12 cellular contexts compared by ENCODE assay signal in genomic region chr19:44722131-44723121, GRCh38. TPM values are rescaled to one million over a fixed set of nuclear protein-coding genes. Genes with fewer than 3 reads are reported as not detected.
DNase-seq lines count a peak whose midpoint lies in the region; ATAC-seq and TF ChIP-seq lines count a peak whose summit lies in the region.
"Had no signal": no experiment of that assay in that cellular context is flagged by ENCODE, and none has a peak within 500 bp of the region (broad histone marks: within the 10 kb centered on the region; RNA-seq: fewer than 3 reads in every experiment).

No MANE protein-coding gene starts in this region.

- peaks cover 5% of the 10 kb centered on the region for H3K27me3 Mint-ChIP-seq in endodermal cell (ENCODE audit: insufficient read depth)

- POLR2A ChIA-PET in RWPE1 (lab: Yijun Ruan, JAX; ENCODE audit: low non-redundant PET): no interaction called here

- peaks cover 6% of the 10 kb centered on the region for H3K4me1 Mint-ChIP-seq in endodermal cell

- no peak overlapping the region for H3K9ac ChIP-seq in endodermal cell (ENCODE audit: extremely low read depth, low read length, poor library complexity, severe bottlenecking)

- TF ChIP-seq CTCF in 22Rv1 (IDR thresholded peaks at IDR 0.05): no peak
- TF ChIP-seq CTCF in GM13977 (IDR thresholded peaks at IDR 0.05; ENCODE audit: extremely low read depth, insufficient read depth, missing control alignments): no peak
- TF ChIP-seq CTCF in RWPE1 (conservative IDR thresholded peaks at IDR 0.05; ENCODE audit: low read depth): no peak
- TF ChIP-seq CTCF in right lobe of liver (IDR thresholded peaks at IDR 0.05): no peak
- no peak for TF ChIP-seq CTCF in endodermal cell (conservative IDR thresholded peaks at IDR 0.05)

- no peak overlapping the region for H3K27ac Mint-ChIP-seq in endodermal cell

- no peak for TF ChIP-seq POLR2A in right lobe of liver (IDR thresholded peaks at IDR 0.05)

- WGBS in right lobe of liver (ENCODE audit: insufficient coverage, low coverage, low lambda C conversion rate, missing lambda C conversion rate): 33% methylated on average over 14 of the region's 21 CpGs
- WGBS in endodermal cell (ENCODE audit: insufficient coverage in 1 of 2, insufficient read length in 1 of 2), 2 experiments: 84 to 91% methylated on average over 11 to 21 of the region's 21 CpGs

- H3K36me3 Mint-ChIP-seq in endodermal cell (ENCODE audit: low read depth): no peaks in the 10 kb centered on the region

- H3K9me3 ChIP-seq in right lobe of liver (no peaks in the 10 kb centered on the region), endodermal cell (ENCODE audit: control insufficient read depth, low read length) (no peaks in the 10 kb centered on the region)
- H3K9me3 ChIP-seq: pancreas had no signal

- H3K4me3 ChIP-seq in right lobe of liver: peak overlapping the region; percentile 29 to 56 (median 35)
- no peak overlapping the region for H3K4me3 ChIP-seq in endodermal cell (ENCODE audit: low read length)

- intact Hi-C loops in right lobe of liver (cut with DNase I): loop anchor here in 1 of 2 donors (5.0 kb wide), 1 partner anchor 50 kb away; no protein-coding TSS in a partner anchor

- H3K27ac ChIP-seq in 22Rv1 (0 out of 2 replicates have a peak overlapping the region, but pooled peaks have one; percentile 68), RWPE1 (peak overlapping the region; percentile 60), right lobe of liver (peak overlapping the region in 2 of 3 donors; percentile 28 to 91), endodermal cell (ENCODE audit: low read depth, low read length) (no peak overlapping the region)

- H3K4me1 ChIP-seq in right lobe of liver: peaks cover 0 to 73% (median 26%) of the 10 kb centered on the region in 4 donors
- H3K4me1 ChIP-seq in endodermal cell (ENCODE audit: control insufficient read depth, insufficient read depth, low read length): peaks cover 5% of the 10 kb centered on the region

- no peaks in the 10 kb centered on the region for H3K9me3 Mint-ChIP-seq in endodermal cell

- in situ Hi-C loops in GM13977 (cut with MboI; ENCODE audit: low pct_unique_long_range_greater_than_20kb, low sequenced_read_pairs, unreplicated experiment): no loop called here

- ATAC-seq in right lobe of liver: no peak
- ATAC-seq in GM18498 (IDR thresholded peaks at IDR 0.05; ENCODE audit: unreplicated experiment): no peak
- ATAC-seq: pancreas had no signal

- DNase-seq in GM13977 (ENCODE audit: low spot score) (peak; percentile 63), RWPE1 (ENCODE audit: low spot score) (no peak), right lobe of liver (peak; percentile 48 to 57 (median 48)), NCI-H2081 (lab: John Stamatoyannopoulos, UW) (no peak), endodermal cell (no peak), putamen (ENCODE audit: low spot score) (no peak)
- DNase-seq: activated CD4-positive, alpha-beta T cell treated with anti-CD3 and anti-CD28 coated beads, Interleukin-2, amount 50 U/mL, for 1 hour; NCI-H1105; RPMI8226 had no signal

- no peak overlapping the region for H3K4me3 Mint-ChIP-seq in endodermal cell

- H3K36me3 ChIP-seq in right lobe of liver (no peaks in the 10 kb centered on the region), endodermal cell (ENCODE audit: control insufficient read depth, insufficient read depth, low read length) (no peaks in the 10 kb centered on the region)
- H3K36me3 ChIP-seq: pancreas had no signal

- no peaks in the 10 kb centered on the region for H3K27me3 ChIP-seq in right lobe of liver
- H3K27me3 ChIP-seq in endodermal cell (ENCODE audit: control insufficient read depth, insufficient read depth, low read length, poor library complexity, severe bottlenecking): no peaks in the 10 kb centered on the region
- H3K27me3 ChIP-seq: pancreas had no signal

- CTCF ChIA-PET in RWPE1 (lab: Yijun Ruan, JAX): interaction anchor here (0.6 to 5.4 kb wide), 8 partner anchors 17 to 542 kb away, joined by 3 to 106 read pairs (median 5); no protein-coding TSS in a partner anchor

RNA-seq across cellular contexts. Expression of gene CEACAM16, which starts 23.5 kb away (rescaled TPM):
- total RNA-seq in right lobe of liver (not detected), endodermal cell (not detected)
- not detected for polyA plus RNA-seq in endodermal cell (2013, experiment 1 of 2)
- polyA plus RNA-seq in endodermal cell (2013, experiment 2 of 2): not detected

RNA-seq across cellular contexts. Expression of gene BCL3, which starts 26.1 kb away (rescaled TPM):
- 10 to 100 TPM; 24.1 to 95.6 (median 31.3) TPM for total RNA-seq in right lobe of liver
- 1 to 10 TPM; 1.8 to 6.2 TPM for total RNA-seq in endodermal cell
- polyA plus RNA-seq in endodermal cell (2013, experiment 1 of 2): 2.0 TPM
- 3.0 TPM for polyA plus RNA-seq in endodermal cell (2013, experiment 2 of 2)

RNA-seq across cellular contexts. Expression of gene CEACAM19, which starts 51.1 kb away (rescaled TPM):
- 1 to 10 TPM; 3.3 to 9.0 (median 4.5) TPM for total RNA-seq in right lobe of liver
- total RNA-seq in endodermal cell: 1 to 10 TPM; 2.2 to 2.8 TPM
- polyA plus RNA-seq in endodermal cell (2013, experiment 1 of 2): 2.3 TPM
- polyA plus RNA-seq in endodermal cell (2013, experiment 2 of 2): 2.2 TPM

RNA-seq across cellular contexts. Expression of gene CBLC, which starts 55.3 kb away (rescaled TPM):
- total RNA-seq in right lobe of liver (10 to 100 TPM in 5 of 6 experiments, 1 to 10 TPM in 1; 9.8 to 19.4 (median 15.6) TPM), endodermal cell (10 to 100 TPM in 1 of 2 donors, 1 to 10 TPM in 1; 6.6 to 15.5 TPM)
- polyA plus RNA-seq in endodermal cell (2013, experiment 1 of 2): 1.9 TPM
- polyA plus RNA-seq in endodermal cell (2013, experiment 2 of 2): 0.83 TPM

Comparison
In these comparisons a context has a peak if more than half of its experiments do, and no peak if none do; other contexts are left out.
1. DNase-seq: peak in GM13977 (single experiment) and right lobe of liver (3 of 3); none in RWPE1 (single experiment), NCI-H2081 (0 of 2), endodermal cell (single experiment) and putamen (single experiment).